27 cellular contexts compared by ENCODE assay signal in genomic region chr10:32790483-32790882, GRCh38.
DNase-seq lines count a peak whose midpoint lies in the region; ATAC-seq and TF ChIP-seq lines count a peak whose summit lies in the region.
"Had no signal": no experiment of that assay in that cellular context is flagged by ENCODE, and none has a peak within 500 bp of the region (broad histone marks: within the 10 kb centered on the region; RNA-seq: fewer than 3 reads in every experiment).

No MANE protein-coding gene starts in this region.

- H4K20me1 ChIP-seq in fibroblast of lung (ENCODE audit: control insufficient read depth, extremely low read depth, insufficient read depth, low read length) = no peaks in the 10 kb centered on the region

- H2AFZ ChIP-seq in fibroblast of lung (ENCODE audit: low read length) = no peak overlapping the region

- H3K36me3 ChIP-seq in adipocyte (ENCODE audit: control insufficient read depth, insufficient read depth, low read length, severe bottlenecking) = no peaks in the 10 kb centered on the region
- no peaks in the 10 kb centered on the region for H3K36me3 ChIP-seq in fibroblast of lung (ENCODE audit: control insufficient read depth, insufficient read depth, low read length)
- H3K36me3 ChIP-seq: adrenal gland, cardiac muscle cell, ovary, tibial nerve had no signal

- TF ChIP-seq CTCF in fibroblast of lung (conservative IDR thresholded peaks at IDR 0.05 in 1 of 2, IDR thresholded peaks at IDR 0.05 in 1 of 2; ENCODE audit: low read depth in 1 of 2, low read length in 2 of 2) (no peak), natural killer cell (IDR thresholded peaks at IDR 0.05) (no peak)

- DNase-seq in EL (peak; percentile 26), adipocyte (ENCODE audit: low read depth) (peak; percentile 30), fibroblast of lung (ENCODE audit: low read depth in 2 of 2) (peak; percentile 17 to 25), skeletal muscle cell (ENCODE audit: low read depth) (peak; percentile 14), DMS79 (lab: John Stamatoyannopoulos, UW) (no peak), natural killer cell (no peak)
- no peak for DNase-seq in natural killer cell treated with Interleukin-12 subunit alpha and Interleukin-12 subunit beta and Interleukin-15 and Interleukin-18, amount 100 ng/mL, for 72 hours (ENCODE audit: low spot score)
- DNase-seq: activated CD8-positive, alpha-beta memory T cell treated with anti-CD3 and anti-CD28 coated beads, Interleukin-2, amount 10 ng/mL, durations not matched to agents 7 days and 5 days; activated naive CD4-positive, alpha-beta T cell treated with Interleukin-2 at 50 U/mL for 16 hours; adrenal gland; C1 segment of cervical spinal cord; Caco-2; cortex of kidney; DND-41; effector memory CD8-positive, alpha-beta T cell; left ventricle myocardium superior; NCI-H526; ovary; SHP77; stimulated activated CD4-positive, alpha-beta T cell treated with anti-CD3 and anti-CD28 coated beads, Interleukin-2, amount 100 ng/mL, for 24 hours; T1000 had no signal

- H3K4me3 ChIP-seq in adipocyte (ENCODE audit: low read length) (no peak overlapping the region), fibroblast of lung (replicated peaks in 1 of 4; ENCODE audit: control extremely low read depth in 1 of 4, insufficient read depth in 1 of 4, low read depth in 3 of 4, low read length in 4 of 4) (no peak overlapping the region), skeletal muscle cell (ENCODE audit: low read depth, low read length) (no peak overlapping the region)
- H3K4me3 ChIP-seq: adrenal gland, cardiac muscle cell, GM12878, ovary, tibial nerve had no signal

- peaks cover 0 to 8% of the 10 kb centered on the region in 2 donors for H3K27me3 Mint-ChIP-seq in natural killer cell (ENCODE audit: low read depth in 2 of 2)
- H3K27me3 Mint-ChIP-seq in natural killer cell treated with Interleukin-12 subunit alpha and Interleukin-12 subunit beta and Interleukin-15 and Interleukin-18, amount 100 ng/mL, for 72 hours = no peaks in the 10 kb centered on the region
- H3K27me3 Mint-ChIP-seq: activated CD8-positive, alpha-beta memory T cell treated with anti-CD3 and anti-CD28 coated beads, Interleukin-2, amount 10 ng/mL, durations not matched to agents 7 days and 5 days; effector memory CD8-positive, alpha-beta T cell had no signal

- H3K27me3 ChIP-seq in adipocyte (replicated peaks; ENCODE audit: control insufficient read depth, insufficient read depth, low read length) = no peaks in the 10 kb centered on the region
- H3K27me3 ChIP-seq in fibroblast of lung (ENCODE audit: control insufficient read depth, insufficient read depth, low read length) = no peaks in the 10 kb centered on the region
- H3K27me3 ChIP-seq: adrenal gland, cardiac muscle cell, ovary, tibial nerve had no signal

- H3K4me1 ChIP-seq in adipocyte (ENCODE audit: control insufficient read depth, insufficient read depth, low read length) = peaks cover 6% of the 10 kb centered on the region
- H3K4me1 ChIP-seq in fibroblast of lung (ENCODE audit: control insufficient read depth, extremely low read depth, insufficient read depth, low read length) = peaks cover 2% of the 10 kb centered on the region
- H3K4me1 ChIP-seq: adrenal gland, Caco-2, tibial nerve had no signal

- peaks cover 7% of the 10 kb centered on the region for H3K36me3 Mint-ChIP-seq in natural killer cell
- no peaks in the 10 kb centered on the region for H3K36me3 Mint-ChIP-seq in natural killer cell treated with Interleukin-12 subunit alpha and Interleukin-12 subunit beta and Interleukin-15 and Interleukin-18, amount 100 ng/mL, for 72 hours
- H3K36me3 Mint-ChIP-seq: activated CD8-positive, alpha-beta memory T cell treated with anti-CD3 and anti-CD28 coated beads, Interleukin-2, amount 10 ng/mL, durations not matched to agents 7 days and 5 days had no signal

- H3K9ac ChIP-seq in adipocyte (ENCODE audit: low read length) = no peak overlapping the region
- no peak overlapping the region for H3K9ac ChIP-seq in fibroblast of lung (ENCODE audit: insufficient read depth, low read length)

- intact Hi-C loops in natural killer cell (cut with micrococcal nuclease) = no loop called here

- peaks cover 0 to 4% of the 10 kb centered on the region in 2 donors for H3K9me3 Mint-ChIP-seq in natural killer cell
- no peaks in the 10 kb centered on the region for H3K9me3 Mint-ChIP-seq in natural killer cell treated with Interleukin-12 subunit alpha and Interleukin-12 subunit beta and Interleukin-15 and Interleukin-18, amount 100 ng/mL, for 72 hours

- H3K9me3 ChIP-seq in adipocyte (ENCODE audit: control insufficient read depth, low read length) (peaks cover 11% of the 10 kb centered on the region), fibroblast of lung (ENCODE audit: control insufficient read depth, insufficient read depth, low read depth, low read length) (no peaks in the 10 kb centered on the region)
- H3K9me3 ChIP-seq: adrenal gland, Caco-2 had no signal

- no peak for ATAC-seq in natural killer cell
- no peak for ATAC-seq in HG02623 (IDR thresholded peaks at IDR 0.05; ENCODE audit: unreplicated experiment)
- no peak for ATAC-seq in natural killer cell treated with Interleukin-12 subunit alpha and Interleukin-12 subunit beta and Interleukin-15 and Interleukin-18, amount 100 ng/mL, for 72 hours
- ATAC-seq: activated CD8-positive, alpha-beta memory T cell treated with anti-CD3 and anti-CD28 coated beads, Interleukin-2, amount 10 ng/mL, durations not matched to agents 7 days and 5 days; effector memory CD8-positive, alpha-beta T cell; GM12878; left ventricle myocardium superior had no signal

- H3K27ac Mint-ChIP-seq in natural killer cell = no peak overlapping the region
- H3K27ac Mint-ChIP-seq in natural killer cell treated with Interleukin-12 subunit alpha and Interleukin-12 subunit beta and Interleukin-15 and Interleukin-18, amount 100 ng/mL, for 72 hours = no peak overlapping the region
- H3K27ac Mint-ChIP-seq: activated CD8-positive, alpha-beta memory T cell treated with anti-CD3 and anti-CD28 coated beads, Interleukin-2, amount 10 ng/mL, durations not matched to agents 7 days and 5 days; effector memory CD8-positive, alpha-beta T cell; mesothelial cell of epicardium; nephron had no signal

- H3K4me2 ChIP-seq in fibroblast of lung (ENCODE audit: extremely low read depth, insufficient read depth, low read length) = no peak overlapping the region

- H3K4me1 Mint-ChIP-seq in natural killer cell = no peaks in the 10 kb centered on the region
- H3K4me1 Mint-ChIP-seq in natural killer cell treated with Interleukin-12 subunit alpha and Interleukin-12 subunit beta and Interleukin-15 and Interleukin-18, amount 100 ng/mL, for 72 hours (ENCODE audit: low read depth in 2 of 2) = no peaks in the 10 kb centered on the region
- H3K4me1 Mint-ChIP-seq: activated CD8-positive, alpha-beta memory T cell treated with anti-CD3 and anti-CD28 coated beads, Interleukin-2, amount 10 ng/mL, durations not matched to agents 7 days and 5 days; mesothelial cell of epicardium; nephron had no signal

- H3K27ac ChIP-seq in fibroblast of lung (ENCODE audit: insufficient read depth, low read length) = no peak overlapping the region
- H3K27ac ChIP-seq: adrenal gland, cardiac muscle cell, ovary, tibial nerve had no signal

- H3K79me2 ChIP-seq in fibroblast of lung (ENCODE audit: control insufficient read depth, insufficient read depth, low read length) = no peaks in the 10 kb centered on the region

- H3K4me3 Mint-ChIP-seq in natural killer cell = no peak overlapping the region
- H3K4me3 Mint-ChIP-seq in natural killer cell treated with Interleukin-12 subunit alpha and Interleukin-12 subunit beta and Interleukin-15 and Interleukin-18, amount 100 ng/mL, for 72 hours = no peak overlapping the region
- H3K4me3 Mint-ChIP-seq: activated CD8-positive, alpha-beta memory T cell treated with anti-CD3 and anti-CD28 coated beads, Interleukin-2, amount 10 ng/mL, durations not matched to agents 7 days and 5 days; effector memory CD8-positive, alpha-beta T cell; mesothelial cell of epicardium; nephron had no signal

Comparison
In these comparisons a context has a peak if more than half of its experiments do, and no peak if none do; other contexts are left out.
1. DNase-seq: peak in EL (single experiment), adipocyte (single experiment), fibroblast of lung (2 of 2) and skeletal muscle cell (single experiment); none in DMS79 (single experiment), natural killer cell (single experiment) and natural killer cell treated with Interleukin-12 subunit alpha and Interleukin-12 subunit beta and Interleukin-15 and Interleukin-18, amount 100 ng/mL, for 72 hours (single experiment).